In the genomic region with DNA sequence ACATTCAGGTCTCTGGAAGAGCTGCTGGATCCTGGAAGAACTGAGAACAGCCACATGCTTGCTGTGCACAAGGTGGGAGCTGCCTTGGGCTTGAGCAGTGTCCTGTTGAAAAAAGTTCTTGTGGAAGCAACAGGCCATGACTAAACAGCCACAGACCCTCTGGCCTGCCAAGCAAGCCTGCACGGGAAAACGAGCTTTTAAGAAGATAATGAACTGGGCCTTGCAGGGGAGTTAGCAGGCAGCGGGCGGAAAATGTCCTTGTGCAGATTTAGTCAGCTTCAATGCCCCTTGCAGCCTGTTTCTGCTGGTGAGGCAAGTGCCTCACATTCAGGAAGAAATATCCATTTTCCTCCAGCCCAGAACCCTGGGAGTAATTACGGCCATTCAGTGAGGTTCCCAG, we compare ENCODE assay signal across 15 cellular contexts.
A peak's percentile ranks its signal among the peaks of the same experiment; 100 is the strongest.
DNase-seq lines count a peak whose midpoint lies in the region; TF ChIP-seq lines count a peak whose summit lies in the region.
"Had no signal": no experiment of that assay in that cellular context is flagged by ENCODE, and none has a peak within 500 bp of the region (broad histone marks: within the 10 kb centered on the region; RNA-seq: fewer than 3 reads in every experiment).

No MANE protein-coding gene starts in this region.

- H3K4me3 ChIP-seq in neural progenitor cell (no peak overlapping the region), testis (no peak overlapping the region)
- H3K4me3 ChIP-seq: A549, BLaER1, GM23248, HAP-1 had no signal

- H3K4me1 ChIP-seq in neural progenitor cell = peaks cover 11% of the 10 kb centered on the region
- no peaks in the 10 kb centered on the region for H3K4me1 ChIP-seq in testis
- H3K4me1 ChIP-seq: A549, HAP-1 had no signal

- peaks cover 23% of the 10 kb centered on the region for H3K4me1 Mint-ChIP-seq in neural progenitor cell
- H3K4me1 Mint-ChIP-seq in activated T-cell treated with anti-CD3 and anti-CD28 coated beads, Interleukin-2, amount 50 U/mL, for 24 hours (ENCODE audit: low read depth) = peaks cover 5% of the 10 kb centered on the region
- H3K4me1 Mint-ChIP-seq: CD14-positive monocyte had no signal

- DNase-seq in DMS 273 (lab: John Stamatoyannopoulos, UW; ENCODE audit: unreplicated experiment) (peak; percentile 19), DMS 273 treated with DMSO at 0.1 percent for 48 hours (lab: John Stamatoyannopoulos, UW) (no peak), neural progenitor cell (ENCODE audit: low spot score) (peak; percentile 61), DMS153 (lab: John Stamatoyannopoulos, UW) (no peak), testis (no peak)
- no peak for DNase-seq in activated T-cell treated with anti-CD3 and anti-CD28 coated beads, Interleukin-2, amount 50 U/mL, for 24 hours
- DNase-seq: AML-193; CD4-positive, alpha-beta memory T cell; GM23248 had no signal

- no peaks in the 10 kb centered on the region for H3K9me3 ChIP-seq in neural progenitor cell (ENCODE audit: low read depth)
- no peaks in the 10 kb centered on the region for H3K9me3 ChIP-seq in testis
- H3K9me3 ChIP-seq: A549, HAP-1 had no signal

- H3K79me2 ChIP-seq in neural progenitor cell (ENCODE audit: low read depth) = no peaks in the 10 kb centered on the region

- H3K27ac Mint-ChIP-seq in neural progenitor cell = no peak overlapping the region
- no peak overlapping the region for H3K27ac Mint-ChIP-seq in activated T-cell treated with anti-CD3 and anti-CD28 coated beads, Interleukin-2, amount 50 U/mL, for 24 hours
- H3K27ac Mint-ChIP-seq: CD14-positive monocyte; CD4-positive, alpha-beta memory T cell had no signal

- H2AFZ ChIP-seq in neural progenitor cell (replicated peaks) = no peak overlapping the region
- H2AFZ ChIP-seq: GM23248 had no signal

- peaks cover 13% of the 10 kb centered on the region for H3K9me3 Mint-ChIP-seq in neural progenitor cell
- H3K9me3 Mint-ChIP-seq in activated T-cell treated with anti-CD3 and anti-CD28 coated beads, Interleukin-2, amount 50 U/mL, for 24 hours = no peaks in the 10 kb centered on the region

- no peaks in the 10 kb centered on the region for H3K36me3 Mint-ChIP-seq in neural progenitor cell
- H3K36me3 Mint-ChIP-seq in activated T-cell treated with anti-CD3 and anti-CD28 coated beads, Interleukin-2, amount 50 U/mL, for 24 hours (ENCODE audit: low read depth) = no peaks in the 10 kb centered on the region
- H3K36me3 Mint-ChIP-seq: CD14-positive monocyte; CD4-positive, alpha-beta memory T cell had no signal

- H3K27ac ChIP-seq in cingulate gyrus (ENCODE audit: low read depth, low read length) = peak overlapping the region; percentile 23
- H3K27ac ChIP-seq in neural progenitor cell = no peak overlapping the region
- no peak overlapping the region for H3K27ac ChIP-seq in testis
- H3K27ac ChIP-seq: 22Rv1, A549, BLaER1, GM23248 had no signal

- no peak for TF ChIP-seq CTCF in neural progenitor cell (IDR thresholded peaks at IDR 0.05)
- TF ChIP-seq CTCF in testis (IDR thresholded peaks at IDR 0.05) = no peak

- no peak overlapping the region for H3K9ac ChIP-seq in neural progenitor cell
- H3K9ac ChIP-seq: BLaER1, GM23248 had no signal

- intact Hi-C loops in testis (cut with DNase I; ENCODE audit: low total_unique reads) = no loop called here

- no peak for TF ChIP-seq POLR2A in testis (IDR thresholded peaks at IDR 0.05)

- no peaks in the 10 kb centered on the region for H4K20me1 ChIP-seq in neural progenitor cell (ENCODE audit: low read depth)
- H4K20me1 ChIP-seq: BLaER1 had no signal

- H3K27me3 ChIP-seq in neural progenitor cell = no peaks in the 10 kb centered on the region
- no peaks in the 10 kb centered on the region for H3K27me3 ChIP-seq in testis
- H3K27me3 ChIP-seq: BLaER1 had no signal

- H3K36me3 ChIP-seq in neural progenitor cell (no peaks in the 10 kb centered on the region), testis (ENCODE audit: low read depth, missing control alignments) (no peaks in the 10 kb centered on the region)
- H3K36me3 ChIP-seq: BLaER1, HAP-1 had no signal

- H3F3A ChIP-seq in neural progenitor cell (ENCODE audit: low read depth) = peaks cover 10% of the 10 kb centered on the region

- no peak overlapping the region for H3K4me2 ChIP-seq in neural progenitor cell
- H3K4me2 ChIP-seq: A549, BLaER1 had no signal

- no peak overlapping the region for H3K4me3 Mint-ChIP-seq in neural progenitor cell
- H3K4me3 Mint-ChIP-seq in activated T-cell treated with anti-CD3 and anti-CD28 coated beads, Interleukin-2, amount 50 U/mL, for 24 hours = no peak overlapping the region
- H3K4me3 Mint-ChIP-seq: CD14-positive monocyte; CD4-positive, alpha-beta memory T cell had no signal

- WGBS in testis, 2 donors = 59 to 68% methylated on average over 5 of the region's 5 CpGs

- peaks cover 13% of the 10 kb centered on the region for H3K27me3 Mint-ChIP-seq in neural progenitor cell (ENCODE audit: insufficient read depth, low read depth)
- H3K27me3 Mint-ChIP-seq in activated T-cell treated with anti-CD3 and anti-CD28 coated beads, Interleukin-2, amount 50 U/mL, for 24 hours = peaks cover 31% of the 10 kb centered on the region

Comparison
In these comparisons a context has a peak if more than half of its experiments do, and no peak if none do; other contexts are left out.
1. DNase-seq: peak in DMS 273 (single experiment) and neural progenitor cell (single experiment); none in DMS 273 treated with DMSO at 0.1 percent for 48 hours (single experiment), DMS153 (single experiment), testis (single experiment) and activated T-cell treated with anti-CD3 and anti-CD28 coated beads, Interleukin-2, amount 50 U/mL, for 24 hours (single experiment).